39 cellular contexts compared by ENCODE assay signal in genomic region chr4:153776601-153777000, GRCh38. TPM values are rescaled to one million over a fixed set of nuclear protein-coding genes. Genes with fewer than 3 reads are reported as not detected.
"Had no signal": no experiment of that assay in that cellular context is flagged by ENCODE, and none has a peak within 500 bp of the region (broad histone marks: within the 10 kb centered on the region; RNA-seq: fewer than 3 reads in every experiment).

No MANE protein-coding gene starts in this region.

- H3K4me3 Mint-ChIP-seq: activated naive CD4-positive, alpha-beta T cell treated with anti-CD3 and anti-CD28 coated beads for 36 hours; activated naive CD4-positive, alpha-beta T cell treated with anti-CD3 and anti-CD28 coated beads, Interleukin-2, amount 10 ng/mL, durations not matched to agents 7 days and 5 days; activated naive CD4-positive, alpha-beta T cell treated with anti-CD3 and anti-CD28 coated beads, Interleukin-2, amount 50 U/mL, for 24 hours; activated naive CD8-positive, alpha-beta T cell; activated naive CD8-positive, alpha-beta T cell treated with anti-CD3 and anti-CD28 coated beads for 36 hours; activated naive CD8-positive, alpha-beta T cell treated with anti-CD3 and anti-CD28 coated beads, Interleukin-2, amount 10 ng/mL, durations not matched to agents 7 days and 5 days; activated naive CD8-positive, alpha-beta T cell treated with anti-CD3 and anti-CD28 coated beads, Interleukin-2, amount 50 U/mL, for 24 hours; activated T-cell treated with anti-CD3 and anti-CD28 coated beads, Interleukin-2, amount 50 U/mL, for 24 hours; activated T-cell treated with anti-CD3 and anti-CD28 coated beads, Interleukin-2, amount 50 U/mL, for 4 hours; activated T-cell treated with anti-CD3 and anti-CD28 coated beads, Interleukin-2, amount 50 U/mL, for 72 hours; activated T-helper 1 cell treated with anti-CD3 and anti-CD28 coated beads, Interleukin-12 subunit alpha, Interleukin-12 subunit beta, Interleukin-2, Interleukin-4 antibody, amounts not matched to agents 30 ng/mL and 10 ng/mL and 1 ng/mL, durations not matched to agents 14 hours and 24 hours and 36 hours; activated T-helper 17 cell treated with anti-CD3 and anti-CD28 coated beads, Interleukin-2, amount 50 U/mL, for 72 hours; brain; central memory CD8-positive, alpha-beta T cell had no signal

- H3K27me3 ChIP-seq: adrenal gland, ascending aorta, body of pancreas, brain microvascular endothelial cell, breast epithelium, cardiac muscle cell had no signal

- H3K4me1 Mint-ChIP-seq: activated naive CD4-positive, alpha-beta T cell treated with anti-CD3 and anti-CD28 coated beads, Interleukin-2, amount 10 ng/mL, durations not matched to agents 7 days and 5 days; activated naive CD4-positive, alpha-beta T cell treated with anti-CD3 and anti-CD28 coated beads, Interleukin-2, amount 50 U/mL, for 24 hours; activated naive CD8-positive, alpha-beta T cell treated with anti-CD3 and anti-CD28 coated beads, Interleukin-2, amount 10 ng/mL, durations not matched to agents 7 days and 5 days; activated T-helper 17 cell treated with anti-CD3 and anti-CD28 coated beads, Interleukin-2, amount 50 U/mL, for 72 hours; central memory CD8-positive, alpha-beta T cell had no signal

- DNase-seq: activated effector memory CD4-positive, alpha-beta T cell treated with anti-CD3 and anti-CD28 coated beads, Interleukin-2, amount 50 U/mL, for 16 hours; activated effector memory CD4-positive, alpha-beta T cell treated with Interleukin-2 at 50 U/mL for 16 hours; activated gamma-delta T cell; activated gamma-delta T cell treated with Interleukin-2 at 50 U/mL for 16 hours; activated naive CD4-positive, alpha-beta T cell; activated naive CD4-positive, alpha-beta T cell treated with anti-CD3 and anti-CD28 coated beads for 36 hours; activated naive CD4-positive, alpha-beta T cell treated with anti-CD3 and anti-CD28 coated beads, Interleukin-2, amount 10 ng/mL, durations not matched to agents 7 days and 5 days; activated naive CD4-positive, alpha-beta T cell treated with anti-CD3 and anti-CD28 coated beads, Interleukin-2, amount 50 U/mL, for 16 hours; activated naive CD4-positive, alpha-beta T cell treated with Interleukin-2 at 50 U/mL for 16 hours; activated naive CD8-positive, alpha-beta T cell treated with anti-CD3 and anti-CD28 coated beads for 36 hours; activated naive CD8-positive, alpha-beta T cell treated with anti-CD3 and anti-CD28 coated beads, Interleukin-2, amount 10 ng/mL, durations not matched to agents 7 days and 5 days; activated naive CD8-positive, alpha-beta T cell treated with anti-CD3 and anti-CD28 coated beads, Interleukin-2, amount 50 U/mL, for 24 hours; activated T-cell treated with anti-CD3 and anti-CD28 coated beads, Interleukin-2, amount 50 U/mL, for 1 hour; activated T-cell treated with anti-CD3 and anti-CD28 coated beads, Interleukin-2, amount 50 U/mL, for 24 hours; activated T-cell treated with anti-CD3 and anti-CD28 coated beads, Interleukin-2, amount 50 U/mL, for 4 hours; activated T-cell treated with anti-CD3 and anti-CD28 coated beads, Interleukin-2, amount 50 U/mL, for 48 hours; activated T-cell treated with anti-CD3 and anti-CD28 coated beads, Interleukin-2, amount 50 U/mL, for 72 hours; adrenal gland; amniotic stem cell; amygdala; anterior cingulate cortex; aorta; body of pancreas; brain microvascular endothelial cell; caudate nucleus; central memory CD4-positive, alpha-beta T cell; cerebellar nuclear complex had no signal

- H3K27ac ChIP-seq: adrenal gland, ascending aorta, body of pancreas, brain microvascular endothelial cell, breast epithelium, cardiac muscle cell had no signal

- H3K36me3 Mint-ChIP-seq: activated naive CD4-positive, alpha-beta T cell treated with anti-CD3 and anti-CD28 coated beads, Interleukin-2, amount 10 ng/mL, durations not matched to agents 7 days and 5 days; activated naive CD8-positive, alpha-beta T cell treated with anti-CD3 and anti-CD28 coated beads for 36 hours; activated naive CD8-positive, alpha-beta T cell treated with anti-CD3 and anti-CD28 coated beads, Interleukin-2, amount 10 ng/mL, durations not matched to agents 7 days and 5 days had no signal

- H3K36me3 ChIP-seq: adrenal gland, ascending aorta, brain microvascular endothelial cell, breast epithelium, cardiac muscle cell had no signal

- H3K4me3 ChIP-seq: adrenal gland, ascending aorta, body of pancreas, breast epithelium, cardiac muscle cell had no signal

- ATAC-seq: activated naive CD4-positive, alpha-beta T cell treated with anti-CD3 and anti-CD28 coated beads, Interleukin-2, amount 50 U/mL, for 72 hours; activated naive CD8-positive, alpha-beta T cell treated with anti-CD3 and anti-CD28 coated beads, Interleukin-2, amount 50 U/mL, for 24 hours; activated T-cell treated with anti-CD3 and anti-CD28 coated beads, Interleukin-2, amount 50 U/mL, for 4 hours; activated T-cell treated with anti-CD3 and anti-CD28 coated beads, Interleukin-2, amount 50 U/mL, for 72 hours; activated T-helper 17 cell treated with anti-CD3 and anti-CD28 coated beads, Interleukin-2, amount 50 U/mL, for 72 hours; body of pancreas had no signal

- H3K9me3 ChIP-seq: adrenal gland, ascending aorta, body of pancreas, breast epithelium had no signal

- H3K27ac Mint-ChIP-seq: activated naive CD4-positive, alpha-beta T cell treated with anti-CD3 and anti-CD28 coated beads for 36 hours; activated naive CD4-positive, alpha-beta T cell treated with anti-CD3 and anti-CD28 coated beads, Interleukin-2, amount 10 ng/mL, durations not matched to agents 7 days and 5 days; activated naive CD4-positive, alpha-beta T cell treated with anti-CD3 and anti-CD28 coated beads, Interleukin-2, amount 50 U/mL, for 24 hours; activated naive CD4-positive, alpha-beta T cell treated with anti-CD3 and anti-CD28 coated beads, Interleukin-2, amount 50 U/mL, for 72 hours; activated naive CD8-positive, alpha-beta T cell; activated naive CD8-positive, alpha-beta T cell treated with anti-CD3 and anti-CD28 coated beads for 36 hours; activated naive CD8-positive, alpha-beta T cell treated with anti-CD3 and anti-CD28 coated beads, Interleukin-2, amount 10 ng/mL, durations not matched to agents 7 days and 5 days; activated naive CD8-positive, alpha-beta T cell treated with anti-CD3 and anti-CD28 coated beads, Interleukin-2, amount 50 U/mL, for 24 hours; activated T-cell treated with anti-CD3 and anti-CD28 coated beads, Interleukin-2, amount 50 U/mL, for 24 hours; activated T-cell treated with anti-CD3 and anti-CD28 coated beads, Interleukin-2, amount 50 U/mL, for 72 hours; activated T-helper 1 cell treated with anti-CD3 and anti-CD28 coated beads, Interleukin-12 subunit alpha, Interleukin-12 subunit beta, Interleukin-2, Interleukin-4 antibody, amounts not matched to agents 30 ng/mL and 10 ng/mL and 1 ng/mL, durations not matched to agents 14 hours and 24 hours and 36 hours; activated T-helper 17 cell treated with anti-CD3 and anti-CD28 coated beads, Interleukin-2, amount 50 U/mL, for 72 hours; activated T-helper 2 cell treated with anti-CD3 and anti-CD28 coated beads, Interferon-gamma antibody, Interleukin-2, Interleukin-4, amounts not matched to agents 10 μg/mL and 5 μg/mL and 100 μg/mL, durations not matched to agents 14 hours and 24 hours and 36 hours; brain had no signal

- H3K4me1 ChIP-seq: adrenal gland, ascending aorta, body of pancreas, breast epithelium had no signal

- H3K9me3 Mint-ChIP-seq: activated naive CD4-positive, alpha-beta T cell treated with anti-CD3 and anti-CD28 coated beads, Interleukin-2, amount 10 ng/mL, durations not matched to agents 7 days and 5 days; activated T-cell treated with anti-CD3 and anti-CD28 coated beads, Interleukin-2, amount 50 U/mL, for 72 hours; activated T-helper 1 cell treated with anti-CD3 and anti-CD28 coated beads, Interleukin-12 subunit alpha, Interleukin-12 subunit beta, Interleukin-2, Interleukin-4 antibody, amounts not matched to agents 30 ng/mL and 10 ng/mL and 1 ng/mL, durations not matched to agents 14 hours and 24 hours and 36 hours; activated T-helper 2 cell treated with anti-CD3 and anti-CD28 coated beads, Interferon-gamma antibody, Interleukin-2, Interleukin-4, amounts not matched to agents 10 μg/mL and 5 μg/mL and 100 μg/mL, durations not matched to agents 14 hours and 24 hours and 36 hours; central memory CD8-positive, alpha-beta T cell had no signal

RNA-seq across cellular contexts. Expression of gene SFRP2, which starts 12.3 kb away (rescaled TPM):
- total RNA-seq: activated naive CD4-positive, alpha-beta T cell treated with anti-CD3 and anti-CD28 coated beads for 36 hours; activated naive CD4-positive, alpha-beta T cell treated with anti-CD3 and anti-CD28 coated beads, Interleukin-2, amount 50 U/mL, for 72 hours; activated naive CD8-positive, alpha-beta T cell treated with anti-CD3 and anti-CD28 coated beads, Interleukin-2, amount 10 ng/mL, durations not matched to agents 7 days and 5 days; activated T-cell treated with anti-CD3 and anti-CD28 coated beads, Interleukin-2, amount 50 U/mL, for 72 hours; activated T-helper 1 cell treated with anti-CD3 and anti-CD28 coated beads, Interleukin-12 subunit alpha, Interleukin-12 subunit beta, Interleukin-2, Interleukin-4 antibody, amounts not matched to agents 30 ng/mL and 10 ng/mL and 1 ng/mL, durations not matched to agents 14 hours and 24 hours and 36 hours; activated T-helper 17 cell treated with anti-CD3 and anti-CD28 coated beads, Interleukin-2, amount 50 U/mL, for 72 hours; activated T-helper 2 cell treated with anti-CD3 and anti-CD28 coated beads, Interferon-gamma antibody, Interleukin-2, Interleukin-4, amounts not matched to agents 10 μg/mL and 5 μg/mL and 100 μg/mL, durations not matched to agents 14 hours and 24 hours and 36 hours; bronchial epithelial cell had no signal

RNA-seq across cellular contexts. Expression of gene RNF175, which starts 16.8 kb away (rescaled TPM):
- total RNA-seq: activated naive CD8-positive, alpha-beta T cell treated with anti-CD3 and anti-CD28 coated beads for 36 hours; activated naive CD8-positive, alpha-beta T cell treated with anti-CD3 and anti-CD28 coated beads, Interleukin-2, amount 10 ng/mL, durations not matched to agents 7 days and 5 days; activated T-helper 1 cell treated with anti-CD3 and anti-CD28 coated beads, Interleukin-12 subunit alpha, Interleukin-12 subunit beta, Interleukin-2, Interleukin-4 antibody, amounts not matched to agents 30 ng/mL and 10 ng/mL and 1 ng/mL, durations not matched to agents 14 hours and 24 hours and 36 hours; activated T-helper 2 cell treated with anti-CD3 and anti-CD28 coated beads, Interferon-gamma antibody, Interleukin-2, Interleukin-4, amounts not matched to agents 10 μg/mL and 5 μg/mL and 100 μg/mL, durations not matched to agents 14 hours and 24 hours and 36 hours; ascending aorta; body of pancreas had no signal
